In genomic region chr17:676965-677364, GRCh38 we compare ENCODE assay signal across 31 cellular contexts.
"Had no signal": no experiment of that assay in that cellular context is flagged by ENCODE, and none has a peak within 500 bp of the region (broad histone marks: within the 10 kb centered on the region; RNA-seq: fewer than 3 reads in every experiment).

No MANE protein-coding gene starts in this region.

- H3K27ac ChIP-seq: brain microvascular endothelial cell, KMS-11, SJSA1 had no signal

- H3K27me3 Mint-ChIP-seq: activated CD4-positive, alpha-beta T cell treated with anti-CD3 and anti-CD28 coated beads, Interleukin-2, amount 10 ng/mL, durations not matched to agents 24 days and 14 days; activated CD8-positive, alpha-beta T cell treated with anti-CD3 and anti-CD28 coated beads for 36 hours; activated naive CD8-positive, alpha-beta T cell treated with anti-CD3 and anti-CD28 coated beads for 36 hours; activated T-helper 17 cell treated with anti-CD3 and anti-CD28 coated beads, Interleukin-2, amount 50 U/mL, for 72 hours had no signal

- H3K4me3 Mint-ChIP-seq: activated CD4-positive, alpha-beta T cell treated with anti-CD3 and anti-CD28 coated beads, Interleukin-2, amount 10 ng/mL, durations not matched to agents 24 days and 14 days; activated CD8-positive, alpha-beta T cell treated with anti-CD3 and anti-CD28 coated beads for 36 hours; activated naive CD8-positive, alpha-beta T cell treated with anti-CD3 and anti-CD28 coated beads for 36 hours; activated T-cell treated with anti-CD3 and anti-CD28 coated beads, Interleukin-2, amount 50 U/mL, for 72 hours; activated T-helper 17 cell treated with anti-CD3 and anti-CD28 coated beads, Interleukin-2, amount 50 U/mL, for 72 hours; T-helper 1 cell treated with Interleukin-12 subunit alpha and Interleukin-12 subunit beta and Interleukin-4 antibody, amounts not matched to agents 30 μg/mL and 1 μg/mL, for 36 hours; T-helper 2 cell treated with Interferon-gamma antibody and Interleukin-4, amounts not matched to agents 5 μg/mL and 100 μg/mL, for 36 hours had no signal

- DNase-seq: activated CD4-positive, alpha-beta T cell treated with anti-CD3 and anti-CD28 coated beads, Interleukin-2, amount 10 ng/mL, durations not matched to agents 24 days and 14 days; activated CD4-positive, alpha-beta T cell treated with anti-CD3 and anti-CD28 coated beads, Interleukin-2, amount 50 U/mL, for 4 hours; activated CD8-positive, alpha-beta T cell treated with anti-CD3 and anti-CD28 coated beads for 36 hours; activated effector memory CD4-positive, alpha-beta T cell treated with anti-CD3 and anti-CD28 coated beads, Interleukin-2, amount 50 U/mL, for 16 hours; activated naive CD4-positive, alpha-beta T cell; activated naive CD4-positive, alpha-beta T cell treated with anti-CD3 and anti-CD28 coated beads, Interleukin-2, amount 50 U/mL, for 16 hours; activated naive CD8-positive, alpha-beta T cell treated with anti-CD3 and anti-CD28 coated beads for 36 hours; activated T-cell treated with anti-CD3 and anti-CD28 coated beads, Interleukin-2, amount 50 U/mL, for 1 hour; activated T-cell treated with anti-CD3 and anti-CD28 coated beads, Interleukin-2, amount 50 U/mL, for 72 hours; amniotic stem cell; aorta; brain microvascular endothelial cell; MM.1S; MV-4-11; NCI-H1092 treated with DMSO at 0.1 percent for 48 hours; NCI-H1417; NCI-H146; NCI-H187; NCI-H2029 treated with DMSO at 0.1 percent for 48 hours; NCI-H2227 treated with DMSO at 0.1 percent for 48 hours; NCI-H524; NCI-H69; NCI-H82; SHP77 treated with DMSO at 0.1 percent for 48 hours; SK-N-SH had no signal

- ATAC-seq: activated CD8-positive, alpha-beta T cell treated with anti-CD3 and anti-CD28 coated beads for 36 hours; activated T-cell treated with anti-CD3 and anti-CD28 coated beads, Interleukin-2, amount 50 U/mL, for 72 hours; activated T-helper 17 cell treated with anti-CD3 and anti-CD28 coated beads, Interleukin-2, amount 50 U/mL, for 72 hours; Panc1 had no signal

- H3K27ac Mint-ChIP-seq: activated CD4-positive, alpha-beta T cell treated with anti-CD3 and anti-CD28 coated beads, Interleukin-2, amount 10 ng/mL, durations not matched to agents 24 days and 14 days; activated CD8-positive, alpha-beta T cell treated with anti-CD3 and anti-CD28 coated beads for 36 hours; activated naive CD8-positive, alpha-beta T cell treated with anti-CD3 and anti-CD28 coated beads for 36 hours; activated T-cell treated with anti-CD3 and anti-CD28 coated beads, Interleukin-2, amount 50 U/mL, for 72 hours; activated T-helper 17 cell treated with anti-CD3 and anti-CD28 coated beads, Interleukin-2, amount 50 U/mL, for 72 hours; T-helper 1 cell treated with Interleukin-12 subunit alpha and Interleukin-12 subunit beta and Interleukin-4 antibody, amounts not matched to agents 30 μg/mL and 1 μg/mL, for 36 hours; T-helper 2 cell treated with Interferon-gamma antibody and Interleukin-4, amounts not matched to agents 5 μg/mL and 100 μg/mL, for 36 hours had no signal

- H3K4me3 ChIP-seq: SJSA1 had no signal

- H3K27me3 ChIP-seq: brain microvascular endothelial cell, SJSA1 had no signal

- H3K9me3 ChIP-seq: SJSA1, SK-N-SH had no signal

- H3K9me3 Mint-ChIP-seq: activated CD4-positive, alpha-beta T cell treated with anti-CD3 and anti-CD28 coated beads, Interleukin-2, amount 10 ng/mL, durations not matched to agents 24 days and 14 days; activated CD8-positive, alpha-beta T cell treated with anti-CD3 and anti-CD28 coated beads for 36 hours; activated naive CD8-positive, alpha-beta T cell treated with anti-CD3 and anti-CD28 coated beads for 36 hours; activated T-cell treated with anti-CD3 and anti-CD28 coated beads, Interleukin-2, amount 50 U/mL, for 72 hours; activated T-helper 17 cell treated with anti-CD3 and anti-CD28 coated beads, Interleukin-2, amount 50 U/mL, for 72 hours; T-helper 1 cell treated with Interleukin-12 subunit alpha and Interleukin-12 subunit beta and Interleukin-4 antibody, amounts not matched to agents 30 μg/mL and 1 μg/mL, for 36 hours; T-helper 2 cell treated with Interferon-gamma antibody and Interleukin-4, amounts not matched to agents 5 μg/mL and 100 μg/mL, for 36 hours had no signal
